In genomic region chr2:26970928-26971627, GRCh38 we compare ENCODE assay signal across 8 cellular contexts. TPM values are rescaled to one million over a fixed set of nuclear protein-coding genes. Genes with fewer than 3 reads are reported as not detected.
DNase-seq lines count a peak whose midpoint lies in the region; ATAC-seq and TF ChIP-seq lines count a peak whose summit lies in the region.

No MANE protein-coding gene starts in this region.

- H3K36me3 Mint-ChIP-seq in activated naive CD8-positive, alpha-beta T cell treated with anti-CD3 and anti-CD28 coated beads, Interleukin-2, amount 10 ng/mL, durations not matched to agents 7 days and 5 days: peaks cover 1% of the 10 kb centered on the region

- no peaks in the 10 kb centered on the region for H3K79me2 ChIP-seq in DOHH2 (ENCODE audit: control insufficient read depth, low read length)

- peaks cover 14% of the 10 kb centered on the region for H3K4me1 Mint-ChIP-seq in activated naive CD8-positive, alpha-beta T cell treated with anti-CD3 and anti-CD28 coated beads, Interleukin-2, amount 10 ng/mL, durations not matched to agents 7 days and 5 days

- peak overlapping the region; percentile 60 for H3K4me3 ChIP-seq in DOHH2 (ENCODE audit: low read length)
- H3K4me3 ChIP-seq in gastrocnemius medialis: peak overlapping the region; percentile 67 to 87 (median 79)

- POLR2A ChIA-PET in activated naive CD8-positive, alpha-beta T cell treated with anti-CD3 and anti-CD28 coated beads, Interleukin-2, amount 10 ng/mL, durations not matched to agents 7 days and 5 days (lab: Charles Lee): no interaction called here

- H3K27ac ChIP-seq in DOHH2 (ENCODE audit: low read depth, low read length) (no peak overlapping the region), gastrocnemius medialis (peak overlapping the region; percentile 94 to 97 (median 96))

- H3K27me3 ChIP-seq in DOHH2 (ENCODE audit: control insufficient read depth, low read length) (peaks cover 51% of the 10 kb centered on the region), gastrocnemius medialis (no peaks in the 10 kb centered on the region)

- DNase-seq in HuH-7.5 (ENCODE audit: low spot score) (peak; percentile 19), hepatic stellate cell (ENCODE audit: low spot score) (peak; percentile 35), gastrocnemius medialis (peak in 1 of 2 donors; percentile 30), COR-L47 (lab: John Stamatoyannopoulos, UW) (no peak), HK-2 (ENCODE audit: unreplicated experiment) (no peak)
- DNase-seq in activated naive CD8-positive, alpha-beta T cell treated with anti-CD3 and anti-CD28 coated beads, Interleukin-2, amount 10 ng/mL, durations not matched to agents 7 days and 5 days: no peak

- H3K27me3 Mint-ChIP-seq in activated naive CD8-positive, alpha-beta T cell treated with anti-CD3 and anti-CD28 coated beads, Interleukin-2, amount 10 ng/mL, durations not matched to agents 7 days and 5 days: peaks cover 52% of the 10 kb centered on the region

- H3K4me1 ChIP-seq in DOHH2 (ENCODE audit: control insufficient read depth, low read length): peaks cover 7% of the 10 kb centered on the region
- H3K4me1 ChIP-seq in gastrocnemius medialis: peaks cover 44 to 48% of the 10 kb centered on the region in 2 donors

- no peaks in the 10 kb centered on the region for H3K9me2 ChIP-seq in DOHH2 (replicated peaks; ENCODE audit: control insufficient read depth, low read length)

- H3K27ac Mint-ChIP-seq in activated naive CD8-positive, alpha-beta T cell treated with anti-CD3 and anti-CD28 coated beads, Interleukin-2, amount 10 ng/mL, durations not matched to agents 7 days and 5 days: peak overlapping the region; percentile 14

- no peak for ATAC-seq in activated naive CD8-positive, alpha-beta T cell treated with anti-CD3 and anti-CD28 coated beads, Interleukin-2, amount 10 ng/mL, durations not matched to agents 7 days and 5 days (ENCODE audit: low read depth)
- ATAC-seq in gastrocnemius medialis: peak; percentile 21 to 29
- ATAC-seq in HG02571 (IDR thresholded peaks at IDR 0.05; ENCODE audit: unreplicated experiment): no peak

- H3F3A ChIP-seq in DOHH2 (ENCODE audit: control insufficient read depth, insufficient read depth): no peaks in the 10 kb centered on the region

- in situ Hi-C loops in gastrocnemius medialis (cut with MboI; ENCODE audit: low sequenced_read_pairs in 4 of 4): loop anchor here in 3 of 4 donors (5.0 to 25.0 kb wide), 4 partner anchors 116 to 316 kb away; partner anchors contain the start of genes DNAJC5G (in 2 of the 3), TRIM54 (in 2 of the 3), ATRAID (in 1 of the 3) and CAD (in 1 of the 3)

- H3K4me3 Mint-ChIP-seq in activated naive CD8-positive, alpha-beta T cell treated with anti-CD3 and anti-CD28 coated beads, Interleukin-2, amount 10 ng/mL, durations not matched to agents 7 days and 5 days: peak overlapping the region; percentile 81

- no peaks in the 10 kb centered on the region for H3K9me3 ChIP-seq in DOHH2 (ENCODE audit: control insufficient read depth, insufficient read depth, low read length)
- H3K9me3 ChIP-seq in gastrocnemius medialis: no peaks in the 10 kb centered on the region

- intact Hi-C loops in gastrocnemius medialis (cut with DNase I; ENCODE audit: low total_unique reads): loop anchor here (2.0 to 10.0 kb wide), 3 partner anchors 44 to 626 kb away; partner anchors contain the start of genes ADGRF3, SELENOI and TRIM54

- H3K9me3 Mint-ChIP-seq in activated naive CD8-positive, alpha-beta T cell treated with anti-CD3 and anti-CD28 coated beads, Interleukin-2, amount 10 ng/mL, durations not matched to agents 7 days and 5 days: no peaks in the 10 kb centered on the region

- H4K20me1 ChIP-seq in DOHH2 (ENCODE audit: control insufficient read depth, insufficient read depth, low read depth, low read length): no peaks in the 10 kb centered on the region

- TF ChIP-seq CTCF in DOHH2 (IDR thresholded peaks at IDR 0.05; ENCODE audit: low read depth, low read length, poor library complexity, severe bottlenecking): no peak
- TF ChIP-seq CTCF in gastrocnemius medialis (IDR thresholded peaks at IDR 0.05 in 4 of 5, conservative IDR thresholded peaks at IDR 0.05 in 1 of 5): no peak

- H3K36me3 ChIP-seq in DOHH2 (ENCODE audit: control insufficient read depth, low read length) (no peaks in the 10 kb centered on the region), gastrocnemius medialis (no peaks in the 10 kb centered on the region)

- no peak for TF ChIP-seq POLR2A in gastrocnemius medialis (IDR thresholded peaks at IDR 0.05)

- H3K4me2 ChIP-seq in DOHH2 (ENCODE audit: low read length): peak overlapping the region; percentile 66

RNA-seq across cellular contexts. Expression of gene MAPRE3, which starts 0.6 kb away (rescaled TPM):
- total RNA-seq in activated naive CD8-positive, alpha-beta T cell treated with anti-CD3 and anti-CD28 coated beads, Interleukin-2, amount 10 ng/mL, durations not matched to agents 7 days and 5 days: 1 to 10 TPM; 1.9 to 2.0 TPM
- total RNA-seq in gastrocnemius medialis: 10 to 100 TPM; 41.9 to 66.5 (median 53.9) TPM

Comparison
In these comparisons a context has a peak if more than half of its experiments do, and no peak if none do; other contexts are left out.
1. DNase-seq: peak in HuH-7.5 (single experiment) and hepatic stellate cell (single experiment); none in activated naive CD8-positive, alpha-beta T cell treated with anti-CD3 and anti-CD28 coated beads, Interleukin-2, amount 10 ng/mL, durations not matched to agents 7 days and 5 days (single experiment), COR-L47 (single experiment) and HK-2 (single experiment).
2. ATAC-seq: peak in gastrocnemius medialis (2 of 2); none in activated naive CD8-positive, alpha-beta T cell treated with anti-CD3 and anti-CD28 coated beads, Interleukin-2, amount 10 ng/mL, durations not matched to agents 7 days and 5 days (single experiment) and HG02571 (single experiment).
3. RNA of gene MAPRE3, which starts 0.6 kb away (total RNA-seq): 41.9 to 66.5 TPM in gastrocnemius medialis; 1.9 to 2.0 TPM in activated naive CD8-positive, alpha-beta T cell treated with anti-CD3 and anti-CD28 coated beads, Interleukin-2, amount 10 ng/mL, durations not matched to agents 7 days and 5 days; every median in the first group is over 10 times any median in the second.